In genomic region chr21:41987310-41987709, GRCh38 we compare ENCODE assay signal across 26 cellular contexts.
"Had no signal": no experiment of that assay in that cellular context is flagged by ENCODE, and none has a peak within 500 bp of the region (broad histone marks: within the 10 kb centered on the region; RNA-seq: fewer than 3 reads in every experiment).

No MANE protein-coding gene starts in this region.

- FAIRE-seq: small intestine, urothelium cell line had no signal

- ATAC-seq: left cardiac atrium; left lung; lower lobe of right lung; natural killer cell; right cardiac atrium; stimulated activated effector memory CD8-positive, alpha-beta T cell treated with anti-CD3 and anti-CD28 coated beads, Interleukin-12 subunit alpha, Interleukin-12 subunit beta, amount 100 ng/mL, for 72 hours; upper lobe of right lung had no signal

- H3K9ac ChIP-seq: neural progenitor cell, parathyroid adenoma had no signal

- H3K79me2 ChIP-seq: hepatocyte, parathyroid adenoma had no signal

- H3K4me2 ChIP-seq: hepatocyte, neural progenitor cell had no signal

- H3K36me3 ChIP-seq: neural progenitor cell had no signal

- H3K4me3 ChIP-seq: hepatocyte, left lung, lower lobe of right lung, neural progenitor cell, sigmoid colon, spleen, suprapubic skin, thoracic aorta, tibial artery, upper lobe of right lung had no signal

- H3K9me3 ChIP-seq: left lung, lower lobe of right lung, neutrophil, sigmoid colon, suprapubic skin, thoracic aorta, tibial artery, upper lobe of right lung had no signal

- H3K4me1 ChIP-seq: left lung, lower lobe of right lung, neural progenitor cell, parathyroid adenoma, sigmoid colon, spleen, tibial artery, upper lobe of right lung had no signal

- H3K27ac ChIP-seq: hepatocyte, left lung, lower lobe of right lung, neural progenitor cell, neutrophil, parathyroid adenoma, sigmoid colon, spleen, suprapubic skin, thoracic aorta, tibial artery, upper lobe of right lung had no signal

- H2AFZ ChIP-seq: hepatocyte, neural progenitor cell, parathyroid adenoma had no signal

- DNase-seq: islet precursor cell; left cardiac atrium; left lung; lower lobe of right lung; mesendoderm; naive B cell; natural killer cell; nephron progenitor cell; occipital lobe; right cardiac atrium; sigmoid colon; small intestine; spleen; stimulated activated CD4-positive, alpha-beta T cell treated with anti-CD3 and anti-CD28 coated beads, Interleukin-4, amount 100 ng/mL, for 24 hours; stimulated activated naive CD4-positive, alpha-beta T cell; tibial artery; trophoblast cell; upper lobe of right lung had no signal

- H3K27me3 ChIP-seq: hepatocyte, left lung, neural progenitor cell, neutrophil, sigmoid colon, spleen, suprapubic skin, tibial artery, upper lobe of right lung had no signal
